ENCODE assay signal across 1 cellular context in genomic region chr22:36166518-36167220, GRCh38.
TF ChIP-seq lines count a peak whose summit lies in the region.

No MANE protein-coding gene starts in this region.

TF ChIP-seq in GM23338, 12 proteins besides CTCF, POLR2A, EP300 and RAD21 (continued from another document):
- TF ChIP-seq ZNF462 (CRISPR knock-in tag; IDR thresholded peaks at IDR 0.05) (no peak), ZNF331 (CRISPR knock-in tag; IDR thresholded peaks at IDR 0.05; ENCODE audit: low read depth) (no peak), CREB1 (CRISPR knock-in tag; IDR thresholded peaks at IDR 0.05; ENCODE audit: low read depth) (no peak), REST (IDR thresholded peaks at IDR 0.05; ENCODE audit: unreplicated experiment) (no peak), ETS1 (IDR thresholded peaks at IDR 0.05) (no peak)
